Comparison of ENCODE assay signal across 9 cellular contexts in genomic region chr2:202035089-202035940, GRCh38. TPM values are rescaled to one million over a fixed set of nuclear protein-coding genes. Genes with fewer than 3 reads are reported as not detected.
A peak's percentile ranks its signal among the peaks of the same experiment; 100 is the strongest.
DNase-seq lines count a peak whose midpoint lies in the region; ATAC-seq and TF ChIP-seq lines count a peak whose summit lies in the region.
"Had no signal": no experiment of that assay in that cellular context is flagged by ENCODE, and none has a peak within 500 bp of the region (broad histone marks: within the 10 kb centered on the region; RNA-seq: fewer than 3 reads in every experiment).

No MANE protein-coding gene starts in this region.

- H3K36me3 ChIP-seq in hepatocyte (replicated peaks; ENCODE audit: insufficient read depth, low read depth) = no peaks in the 10 kb centered on the region

- WGBS in hepatocyte (ENCODE audit: low lambda C conversion rate, missing lambda C conversion rate) = 9% methylated on average over 72 of the region's 78 CpGs

- no peak overlapping the region for H3K4me3 Mint-ChIP-seq in activated naive CD8-positive, alpha-beta T cell treated with anti-CD3 and anti-CD28 coated beads, Interleukin-2, amount 10 ng/mL, durations not matched to agents 7 days and 5 days

- H3K27me3 Mint-ChIP-seq in activated naive CD8-positive, alpha-beta T cell treated with anti-CD3 and anti-CD28 coated beads, Interleukin-2, amount 10 ng/mL, durations not matched to agents 7 days and 5 days = peaks cover 57% of the 10 kb centered on the region

- DNase-seq in AG04449 (ENCODE audit: low read depth, low spot score) (no peak), HUDEP-2 (lab: John Stamatoyannopoulos, UW; ENCODE audit: unreplicated experiment in 76 of 76) (peak in 40 of 76 experiments; percentile 4 to 47 (median 24)), hepatocyte (ENCODE audit: low spot score) (peak; percentile 83), skeletal muscle cell (ENCODE audit: low read depth) (no peak), DMS153 treated with DMSO at 0.1 percent for 48 hours (lab: John Stamatoyannopoulos, UW; ENCODE audit: unreplicated experiment) (no peak), NCI-H1930 (lab: John Stamatoyannopoulos, UW) (no peak), DMS79 treated with DMSO at 0.1 percent for 48 hours (lab: John Stamatoyannopoulos, UW) (no peak)
- DNase-seq in activated naive CD8-positive, alpha-beta T cell treated with anti-CD3 and anti-CD28 coated beads, Interleukin-2, amount 10 ng/mL, durations not matched to agents 7 days and 5 days = peak; percentile 58

- H3K4me2 ChIP-seq in hepatocyte = peak overlapping the region; percentile 89

- H3K4me1 Mint-ChIP-seq in activated naive CD8-positive, alpha-beta T cell treated with anti-CD3 and anti-CD28 coated beads, Interleukin-2, amount 10 ng/mL, durations not matched to agents 7 days and 5 days = peaks cover 15% of the 10 kb centered on the region

- H2AFZ ChIP-seq in hepatocyte = no peak overlapping the region

- H3K4me1 ChIP-seq in hepatocyte (ENCODE audit: insufficient read depth) = peaks cover 18% of the 10 kb centered on the region

- no peaks in the 10 kb centered on the region for H3K9me3 ChIP-seq in hepatocyte (ENCODE audit: low read depth)

- TF ChIP-seq CTCF in AG04449 (IDR thresholded peaks at IDR 0.05; ENCODE audit: insufficient read depth, low read length, missing control alignments) (peak; percentile 81), hepatocyte (IDR thresholded peaks at IDR 0.05; ENCODE audit: poor library complexity) (peak; percentile 64)

- H3K4me3 ChIP-seq in AG04449 (ENCODE audit: low read depth, low read length) = peak overlapping the region; percentile 91
- H3K4me3 ChIP-seq in hepatocyte = peak overlapping the region; percentile 89
- peak overlapping the region; percentile 69 for H3K4me3 ChIP-seq in skeletal muscle cell (ENCODE audit: low read depth, low read length)

- peaks cover 44% of the 10 kb centered on the region for H3K79me2 ChIP-seq in hepatocyte

- no peaks in the 10 kb centered on the region for H3K9me2 ChIP-seq in hepatocyte (replicated peaks; ENCODE audit: insufficient read depth)

- H3K36me3 Mint-ChIP-seq in activated naive CD8-positive, alpha-beta T cell treated with anti-CD3 and anti-CD28 coated beads, Interleukin-2, amount 10 ng/mL, durations not matched to agents 7 days and 5 days = peaks cover 2% of the 10 kb centered on the region
- H3K36me3 Mint-ChIP-seq: activated naive CD4-positive, alpha-beta T cell treated with anti-CD3 and anti-CD28 coated beads, Interleukin-2, amount 50 U/mL, for 72 hours had no signal

- peak overlapping the region; percentile 99 for H3K27ac ChIP-seq in hepatocyte

- H4K20me1 ChIP-seq in hepatocyte (ENCODE audit: insufficient read depth, poor library complexity, severe bottlenecking) = peaks cover 30% of the 10 kb centered on the region

- no peaks in the 10 kb centered on the region for H3K27me3 ChIP-seq in hepatocyte

- no peak for ATAC-seq in activated naive CD8-positive, alpha-beta T cell treated with anti-CD3 and anti-CD28 coated beads, Interleukin-2, amount 10 ng/mL, durations not matched to agents 7 days and 5 days (ENCODE audit: low read depth)

- CTCF ChIA-PET in AG04449 (lab: Yijun Ruan, JAX) = interaction anchor here (0.7 to 2.4 kb wide), 32 partner anchors 9 to 266 kb away, joined by 3 to 35 read pairs (median 3); no protein-coding TSS in a partner anchor

- no peak overlapping the region for H3K27ac Mint-ChIP-seq in activated naive CD8-positive, alpha-beta T cell treated with anti-CD3 and anti-CD28 coated beads, Interleukin-2, amount 10 ng/mL, durations not matched to agents 7 days and 5 days
- H3K27ac Mint-ChIP-seq: activated naive CD4-positive, alpha-beta T cell treated with anti-CD3 and anti-CD28 coated beads, Interleukin-2, amount 50 U/mL, for 72 hours had no signal

- H3K9me3 Mint-ChIP-seq in activated naive CD8-positive, alpha-beta T cell treated with anti-CD3 and anti-CD28 coated beads, Interleukin-2, amount 10 ng/mL, durations not matched to agents 7 days and 5 days = no peaks in the 10 kb centered on the region
- H3K9me3 Mint-ChIP-seq: activated naive CD4-positive, alpha-beta T cell treated with anti-CD3 and anti-CD28 coated beads, Interleukin-2, amount 50 U/mL, for 72 hours had no signal

- POLR2A ChIA-PET in AG04449 (lab: Yijun Ruan, JAX) = interaction anchor here (0.5 to 1.6 kb wide), 6 partner anchors 135 to 237 kb away, joined by 3 to 4 read pairs (median 3); no protein-coding TSS in a partner anchor
- POLR2A ChIA-PET in activated naive CD8-positive, alpha-beta T cell treated with anti-CD3 and anti-CD28 coated beads, Interleukin-2, amount 10 ng/mL, durations not matched to agents 7 days and 5 days (lab: Charles Lee) = no interaction called here

RNA-seq across cellular contexts. Expression of gene FZD7, which starts 1.7 kb away (rescaled TPM):
- total RNA-seq in activated naive CD8-positive, alpha-beta T cell treated with anti-CD3 and anti-CD28 coated beads, Interleukin-2, amount 10 ng/mL, durations not matched to agents 7 days and 5 days = under 1 TPM; 0.44 to 0.82 TPM
- total RNA-seq in hepatocyte = 28.3 and 31.2 TPM in 2 replicates
- 13.4 and 15.4 TPM in 2 replicates for polyA plus RNA-seq in hepatocyte

RNA-seq across cellular contexts. Expression of gene KIAA2012, which starts 37.7 kb away (rescaled TPM):
- not detected for total RNA-seq in activated naive CD8-positive, alpha-beta T cell treated with anti-CD3 and anti-CD28 coated beads, Interleukin-2, amount 10 ng/mL, durations not matched to agents 7 days and 5 days
- 0.27 TPM in 1 of 2 replicates, not detected in the other for total RNA-seq in hepatocyte
- 0.05 TPM in 1 of 2 replicates, not detected in the other for polyA plus RNA-seq in hepatocyte
- total RNA-seq: activated naive CD4-positive, alpha-beta T cell treated with anti-CD3 and anti-CD28 coated beads, Interleukin-2, amount 50 U/mL, for 72 hours had no signal

Comparison
In these comparisons a context has a peak if more than half of its experiments do, and no peak if none do; other contexts are left out.
1. DNase-seq: peak in HUDEP-2 (40 of 76), activated naive CD8-positive, alpha-beta T cell treated with anti-CD3 and anti-CD28 coated beads, Interleukin-2, amount 10 ng/mL, durations not matched to agents 7 days and 5 days (single experiment) and hepatocyte (single experiment); none in AG04449 (single experiment), skeletal muscle cell (single experiment), DMS153 treated with DMSO at 0.1 percent for 48 hours (single experiment), NCI-H1930 (0 of 2) and DMS79 treated with DMSO at 0.1 percent for 48 hours (single experiment).
2. RNA of gene FZD7, which starts 1.7 kb away (total RNA-seq): 28.3 to 31.2 TPM in hepatocyte; 0.44 to 0.82 TPM in activated naive CD8-positive, alpha-beta T cell treated with anti-CD3 and anti-CD28 coated beads, Interleukin-2, amount 10 ng/mL, durations not matched to agents 7 days and 5 days; every median in the first group is over 10 times any median in the second.
3. Peak in every context shown above with its lines, with median percentiles within 50 percentile points of each other: H3K4me3 ChIP-seq.